ENCODE assay signal across 8 cellular contexts in genomic region chr2:237201461-237202287, GRCh38.
DNase-seq lines count a peak whose midpoint lies in the region; ATAC-seq, FAIRE-seq and TF ChIP-seq lines count a peak whose summit lies in the region.

No MANE protein-coding gene starts in this region.

- H3K9me3 ChIP-seq in HCT116 (ENCODE audit: control insufficient read depth in 1 of 2, insufficient read depth in 1 of 2, low read depth in 1 of 2, low read length in 2 of 2) (peaks cover 0 to 4% of the 10 kb centered on the region in 2 experiments; a peak in 1 of 4 replicates), SJSA1 (replicated peaks) (no peaks in the 10 kb centered on the region), MM.1S (replicated peaks; ENCODE audit: insufficient read depth, low read length) (no peaks in the 10 kb centered on the region)

- POLR2A ChIA-PET in HCT116 (lab: Charles Lee): no interaction called here

- H3K9me2 ChIP-seq in HCT116 (ENCODE audit: insufficient read depth) (no peaks in the 10 kb centered on the region), MM.1S (replicated peaks; ENCODE audit: insufficient read depth, low read length) (no peaks in the 10 kb centered on the region)

- H3K36me3 ChIP-seq in HCT116 (ENCODE audit: control insufficient read depth in 1 of 2, insufficient read depth in 2 of 2, low read length in 2 of 2) (no peaks in the 10 kb centered on the region), SJSA1 (no peaks in the 10 kb centered on the region), kidney epithelial cell (ENCODE audit: control insufficient read depth, insufficient read depth, low read length) (no peaks in the 10 kb centered on the region), MM.1S (replicated peaks; ENCODE audit: insufficient read depth, low read length) (no peaks in the 10 kb centered on the region)

- TF ChIP-seq RAD21 in HCT116 (IDR thresholded peaks at IDR 0.05; ENCODE audit: low read depth): no peak

- peak overlapping the region; percentile 88 for H3K4me2 ChIP-seq in HCT116 (ENCODE audit: low read length)
- no peak overlapping the region for H3K4me2 ChIP-seq in MM.1S (ENCODE audit: low read depth, low read length)

- H3K79me2 ChIP-seq in HCT116 (ENCODE audit: insufficient read depth, low read length): no peaks in the 10 kb centered on the region
- no peaks in the 10 kb centered on the region for H3K79me2 ChIP-seq in MM.1S (ENCODE audit: low read length)

- no peak for FAIRE-seq in GM12891 (lab: Jason Lieb, UNC)

- no peaks in the 10 kb centered on the region for H3F3A ChIP-seq in MM.1S (ENCODE audit: insufficient read depth, low read length)

- H3K4me3 ChIP-seq in HCT116 (replicated peaks in 1 of 2; ENCODE audit: low read depth in 1 of 2, low read length in 2 of 2): peak overlapping the region; percentile 12 to 51
- H3K4me3 ChIP-seq in SJSA1: no peak overlapping the region
- H3K4me3 ChIP-seq in kidney epithelial cell (ENCODE audit: low read depth, low read length): no peak overlapping the region
- no peak overlapping the region for H3K4me3 ChIP-seq in MM.1S (ENCODE audit: low read length)

- RAD21 ChIA-PET in HCT116 (lab: Charles Lee; ENCODE audit: low non-redundant PET in 1 of 2, low total read pairs in 2 of 2, uncharacterized antibody in 2 of 2, unreplicated experiment in 2 of 2): no interaction called here

- TF ChIP-seq POLR2A in HCT116 (IDR thresholded peaks at IDR 0.05; ENCODE audit: borderline replicate concordance, extremely low read depth, insufficient read depth, insufficient read length): no peak
- no peak for TF ChIP-seq POLR2A in GM12891 (IDR thresholded peaks at IDR 0.05; ENCODE audit: low read depth, low read length)

- H3K27me3 ChIP-seq in HCT116 (ENCODE audit: insufficient read depth, low read length): peaks cover 22% of the 10 kb centered on the region; the same call in 1 of the 2 replicates
- no peaks in the 10 kb centered on the region for H3K27me3 ChIP-seq in SJSA1 (replicated peaks)
- H3K27me3 ChIP-seq in kidney epithelial cell (ENCODE audit: control insufficient read depth, insufficient read depth, low read length): no peaks in the 10 kb centered on the region
- no peaks in the 10 kb centered on the region for H3K27me3 ChIP-seq in MM.1S (replicated peaks; ENCODE audit: insufficient read depth, low read length)

- peak; percentile 95 for ATAC-seq in HCT116

- H4K20me1 ChIP-seq in HCT116 (ENCODE audit: insufficient read depth): no peaks in the 10 kb centered on the region; the same call in 1 of the 2 replicates
- H4K20me1 ChIP-seq in MM.1S (ENCODE audit: insufficient read depth, low read length): no peaks in the 10 kb centered on the region

- CTCF ChIA-PET in HCT116 (lab: Charles Lee): interaction anchor here (1.1 kb wide), 1 partner anchor 16 kb away, joined by 3 read pairs; no protein-coding TSS in a partner anchor

- intact Hi-C loops in HCT116 (cut with micrococcal nuclease): no loop called here

- peak overlapping the region; percentile 66 for H2AFZ ChIP-seq in HCT116 (ENCODE audit: low read depth, low read length, poor library complexity, severe bottlenecking)
- no peak overlapping the region for H2AFZ ChIP-seq in MM.1S (ENCODE audit: low read length)

- H3K4me1 ChIP-seq in HCT116 (ENCODE audit: control insufficient read depth in 1 of 2, insufficient read depth in 2 of 2, low read length in 2 of 2) (peaks cover 20 to 32% of the 10 kb centered on the region in 2 experiments), SJSA1 (replicated peaks) (peaks cover 71% of the 10 kb centered on the region), MM.1S (ENCODE audit: low read length) (no peaks in the 10 kb centered on the region)

- H3K9ac ChIP-seq in HCT116 (ENCODE audit: low read length): peak overlapping the region; percentile 42
- H3K9ac ChIP-seq in MM.1S (ENCODE audit: low read length): no peak overlapping the region

- H3K27ac ChIP-seq in HCT116 (ENCODE audit: low read depth, low read length) (peak overlapping the region; percentile 25), SJSA1 (peak overlapping the region; percentile 85), MM.1S (ENCODE audit: low read length) (no peak overlapping the region), caudate nucleus (ENCODE audit: low read depth, low read length) (no peak overlapping the region)

- peak; percentile 82 for DNase-seq in COLO829 (ENCODE audit: low spot score)
- peak; percentile 73 for DNase-seq in HCT116 (ENCODE audit: low read depth, low spot score)
- DNase-seq in SJSA1 (ENCODE audit: low read depth in 1 of 2, low spot score in 2 of 2): peak; percentile 98
- peak; percentile 87 for DNase-seq in kidney epithelial cell (ENCODE audit: low read depth)
- DNase-seq in MM.1S: no peak
- no peak for DNase-seq in activated CD4-positive, alpha-beta T cell treated with anti-CD3 and anti-CD28 coated beads for 1 hour
- no peak for DNase-seq in caudate nucleus (lab: John Stamatoyannopoulos, UW)
- DNase-seq in GM12891 (ENCODE audit: insufficient read length, low spot score): no peak

- no TSS peak for BruUV-seq in HCT116 (replicated peaks; lab: Mats Ljungman, UMichigan)

- TF ChIP-seq CTCF in HCT116 (IDR thresholded peaks at IDR 0.05 in 2 of 3, conservative IDR thresholded peaks at IDR 0.05 in 1 of 3; ENCODE audit: borderline replicate concordance in 1 of 3, insufficient read depth in 1 of 3, low read depth in 2 of 3, low read length in 2 of 3) (no peak), kidney epithelial cell (IDR thresholded peaks at IDR 0.05; ENCODE audit: insufficient read depth, low read length, poor library complexity, severe bottlenecking) (no peak), MM.1S (IDR thresholded peaks at IDR 0.05; ENCODE audit: low read length) (no peak)

TF ChIP-seq in HCT116, 20 proteins besides CTCF, POLR2A, EP300 and RAD21 (continues in another document):
- TF ChIP-seq ZFX (IDR thresholded peaks at IDR 0.05) (no peak), EZH2phosphoT487 (IDR thresholded peaks at IDR 0.05; ENCODE audit: borderline replicate concordance) (no peak), POLR2AphosphoS5 (IDR thresholded peaks at IDR 0.05; ENCODE audit: low read depth, low read length) (0 out of 2 replicates have a peak, but pooled peaks have one; percentile 29), EZH2 (IDR thresholded peaks at IDR 0.05) (no peak), ZNF274 (IDR thresholded peaks at IDR 0.05; ENCODE audit: low read depth, low read length) (no peak), CEBPB (IDR thresholded peaks at IDR 0.05; ENCODE audit: low read depth) (no peak), SRF (IDR thresholded peaks at IDR 0.05; ENCODE audit: low read depth) (no peak), ELF1 (IDR thresholded peaks at IDR 0.05; ENCODE audit: borderline replicate concordance, low read depth) (no peak), TCF7L2 (IDR thresholded peaks at IDR 0.05; ENCODE audit: borderline replicate concordance, extremely low read depth, insufficient read depth, insufficient read length) (peak; percentile 41), SIN3A (IDR thresholded peaks at IDR 0.05; ENCODE audit: low read depth) (no peak), SP1 (IDR thresholded peaks at IDR 0.05; ENCODE audit: low read depth) (peak; percentile 81), CBX3 (IDR thresholded peaks at IDR 0.05; ENCODE audit: low read depth) (no peak), JUND (IDR thresholded peaks at IDR 0.05) (peak; percentile 95)
- TF ChIP-seq, protein P1, sequence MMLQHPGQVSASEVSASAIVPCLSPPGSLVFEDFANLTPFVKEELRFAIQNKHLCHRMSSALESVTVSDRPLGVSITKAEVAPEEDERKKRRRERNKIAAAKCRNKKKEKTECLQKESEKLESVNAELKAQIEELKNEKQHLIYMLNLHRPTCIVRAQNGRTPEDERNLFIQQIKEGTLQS (IDR thresholded peaks at IDR 0.05): no peak
- TF ChIP-seq, protein P2, sequence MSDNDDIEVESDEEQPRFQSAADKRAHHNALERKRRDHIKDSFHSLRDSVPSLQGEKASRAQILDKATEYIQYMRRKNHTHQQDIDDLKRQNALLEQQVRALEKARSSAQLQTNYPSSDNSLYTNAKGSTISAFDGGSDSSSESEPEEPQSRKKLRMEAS (IDR thresholded peaks at IDR 0.05): peak; percentile 36; the same call in 1 of the 2 replicates

TF ChIP-seq in GM12891, 5 proteins besides CTCF, POLR2A, EP300 and RAD21:
- TF ChIP-seq POU2F2 (IDR thresholded peaks at IDR 0.05; ENCODE audit: low read depth, low read length) (no peak), TAF1 (IDR thresholded peaks at IDR 0.05; ENCODE audit: low read depth, low read length) (no peak), PAX5 (IDR thresholded peaks at IDR 0.05; ENCODE audit: insufficient read depth, low read length, severe bottlenecking) (no peak), SPI1 (IDR thresholded peaks at IDR 0.05; ENCODE audit: low read depth, low read length) (no peak), POLR2AphosphoS5 (IDR thresholded peaks at IDR 0.05; ENCODE audit: low read depth, low read length) (no peak)

Comparison
In these comparisons a context has a peak if more than half of its experiments do, and no peak if none do; other contexts are left out.
1. DNase-seq: peak in COLO829 (single experiment), HCT116 (single experiment), SJSA1 (2 of 2) and kidney epithelial cell (single experiment); none in MM.1S (single experiment), activated CD4-positive, alpha-beta T cell treated with anti-CD3 and anti-CD28 coated beads for 1 hour (single experiment), caudate nucleus (0 of 61) and GM12891 (single experiment).
2. H3K27ac ChIP-seq: peak in HCT116 (single experiment) and SJSA1 (single experiment); none in MM.1S (single experiment) and caudate nucleus (single experiment).
3. H3K4me3 ChIP-seq: peak in HCT116 (2 of 2); none in SJSA1 (single experiment), kidney epithelial cell (single experiment) and MM.1S (single experiment).